8 cellular contexts compared by ENCODE assay signal in genomic region chr11:6480299-6480914, GRCh38. TPM values are rescaled to one million over a fixed set of nuclear protein-coding genes. Genes with fewer than 3 reads are reported as not detected.
DNase-seq lines count a peak whose midpoint lies in the region; ATAC-seq and TF ChIP-seq lines count a peak whose summit lies in the region.

No MANE protein-coding gene starts in this region.

- H3K36me3 ChIP-seq in Caco-2 (ENCODE audit: control insufficient read depth, insufficient read depth, low read length) (peaks cover 10% of the 10 kb centered on the region; the same call in 1 of the 2 replicates), Panc1 (ENCODE audit: control insufficient read depth, insufficient read depth, low read length) (peaks cover 18% of the 10 kb centered on the region), esophagus (ENCODE audit: control insufficient read depth in 2 of 2, insufficient read depth in 2 of 2, low read length in 1 of 2) (peaks cover 10 to 24% of the 10 kb centered on the region in 2 donors), ovary (no peaks in the 10 kb centered on the region)

- H3K9me3 ChIP-seq in Caco-2 = no peaks in the 10 kb centered on the region
- no peaks in the 10 kb centered on the region for H3K9me3 ChIP-seq in Panc1 (ENCODE audit: control insufficient read depth, insufficient read depth, low read depth, low read length)
- no peaks in the 10 kb centered on the region for H3K9me3 ChIP-seq in esophagus (ENCODE audit: control insufficient read depth in 2 of 2, insufficient read depth in 1 of 2, low read depth in 1 of 2, low read length in 1 of 2)
- no peaks in the 10 kb centered on the region for H3K9me3 ChIP-seq in ovary

- peaks cover 82% of the 10 kb centered on the region for H3K36me3 Mint-ChIP-seq in Caco-2 (ENCODE audit: insufficient read depth, unreplicated experiment)

- no peak for ATAC-seq in Panc1

- H3K4me1 ChIP-seq in Caco-2 (peaks cover 42% of the 10 kb centered on the region), Panc1 (ENCODE audit: control insufficient read depth, insufficient read depth, low read length) (peaks cover 24% of the 10 kb centered on the region), esophagus (ENCODE audit: control insufficient read depth in 2 of 2, insufficient read depth in 2 of 2, low read length in 1 of 2) (peaks cover 6 to 9% of the 10 kb centered on the region in 2 donors), ovary (ENCODE audit: insufficient read depth) (peaks cover 9% of the 10 kb centered on the region)

- WGBS in esophagus, 2 donors = 45 to 59% methylated on average over 9 of the region's 9 CpGs
- 42 to 54% (median 53%) methylated on average over 9 of the region's 9 CpGs for WGBS in ovary, 3 donors

- no peaks in the 10 kb centered on the region for H3K27me3 Mint-ChIP-seq in Caco-2 (ENCODE audit: insufficient read depth, unreplicated experiment)

- POLR2A ChIA-PET in Caco-2 (lab: Charles Lee) = interaction anchor here (1.0 to 1.8 kb wide), 2 partner anchors 90 to 131 kb away, joined by 6 to 17 read pairs; partner anchors contain the start of genes SMPD1 and TAF10
- POLR2A ChIA-PET in Panc1 (lab: Charles Lee) = no interaction called here

- no peak for TF ChIP-seq CTCF in Caco-2 (IDR thresholded peaks at IDR 0.05; ENCODE audit: insufficient read depth in 1 of 2, low read depth in 1 of 2, low read length in 1 of 2, severe bottlenecking in 1 of 2, unreplicated experiment in 1 of 2)
- TF ChIP-seq CTCF in Panc1 (IDR thresholded peaks at IDR 0.05) = no peak
- no peak for TF ChIP-seq CTCF in ovary (IDR thresholded peaks at IDR 0.05)

- no peak for TF ChIP-seq POLR2A in ovary (IDR thresholded peaks at IDR 0.05)

- H3K27ac ChIP-seq in Panc1 (ENCODE audit: low read length) = peak overlapping the region; percentile 92
- peak overlapping the region; percentile 91 to 96 for H3K27ac ChIP-seq in esophagus (ENCODE audit: low read depth in 2 of 2, low read length in 1 of 2)
- H3K27ac ChIP-seq in ovary = peak overlapping the region; percentile 63 to 90

- no peaks in the 10 kb centered on the region for H3K9me3 Mint-ChIP-seq in Caco-2 (ENCODE audit: unreplicated experiment)

- peaks cover 32% of the 10 kb centered on the region for H3K4me1 Mint-ChIP-seq in Caco-2 (ENCODE audit: low read depth, unreplicated experiment)

- TF ChIP-seq EP300 in ovary (IDR thresholded peaks at IDR 0.05) = no peak

- TSS peak; percentile 49 for BruUV-seq in Caco-2 (replicated peaks; lab: Mats Ljungman, UMichigan)
- BruUV-seq in Panc1 (replicated peaks; lab: Mats Ljungman, UMichigan) = TSS peak; percentile 82

- H3K27ac Mint-ChIP-seq in Caco-2 (ENCODE audit: unreplicated experiment) = peak overlapping the region; percentile 99

- H3K27me3 ChIP-seq in Caco-2 (replicated peaks; ENCODE audit: control insufficient read depth, insufficient read depth, low read length) = no peaks in the 10 kb centered on the region
- H3K27me3 ChIP-seq in Panc1 (ENCODE audit: control insufficient read depth, insufficient read depth, low read length) = no peaks in the 10 kb centered on the region
- H3K27me3 ChIP-seq in esophagus (ENCODE audit: control insufficient read depth in 1 of 2, insufficient read depth in 2 of 2, low read length in 2 of 2) = no peaks in the 10 kb centered on the region
- no peaks in the 10 kb centered on the region for H3K27me3 ChIP-seq in ovary

- DNase-seq in Caco-2 = no peak
- DNase-seq in Panc1 (ENCODE audit: low read depth, low spot score) = no peak
- peak in 1 of 5 donors; percentile 14 for DNase-seq in ovary
- DNase-seq in midbrain (lab: John Stamatoyannopoulos, UW) = no peak
- no peak for DNase-seq in NK-92 treated with Interleukin-12 subunit alpha and Interleukin-12 subunit beta, amount 100 ng/mL, for 24 hours (lab: John Stamatoyannopoulos, UW)
- DNase-seq in DMS53 treated with DMSO at 0.1 percent for 48 hours (lab: John Stamatoyannopoulos, UW; ENCODE audit: unreplicated experiment) = no peak
- DNase-seq in iPS-NIHi11 (ENCODE audit: low spot score) = no peak

- H3K4me3 ChIP-seq in Caco-2 (ENCODE audit: low read depth, low read length) = peak overlapping the region; percentile 88
- H3K4me3 ChIP-seq in Panc1 (ENCODE audit: low read depth in 2 of 2, low read length in 2 of 2) = peak overlapping the region; percentile 76 to 98
- H3K4me3 ChIP-seq in esophagus (ENCODE audit: low read depth in 1 of 2, low read length in 2 of 2) = peak overlapping the region; percentile 81 to 83
- H3K4me3 ChIP-seq in ovary = peak overlapping the region; percentile 67

- in situ Hi-C loops in Panc1 (cut with HindIII; ENCODE audit: low pct_unique_long_range_greater_than_20kb, low sequenced_read_pairs) = no loop called here

- H3K4me3 Mint-ChIP-seq in Caco-2 (ENCODE audit: unreplicated experiment) = peak overlapping the region; percentile 97

- CTCF ChIA-PET in Caco-2 (lab: Charles Lee) (interaction anchor here (1.0 kb wide), 1 partner anchor 91 kb away, joined by 4 read pairs; no protein-coding TSS in a partner anchor), Panc1 (lab: Charles Lee) (no interaction called here)

- intact Hi-C loops in Caco-2 (cut with micrococcal nuclease; ENCODE audit: unreplicated experiment) (loop anchor here (5.0 kb wide), 1 partner anchor 248 kb away; the partner anchor contains the start of gene FHIP1B), Panc1 (cut with micrococcal nuclease; ENCODE audit: unreplicated experiment) (no loop called here), ovary (cut with DNase I) (loop anchor here in 1 of 4 donors (5.0 kb wide), 1 partner anchor 137 kb away; the partner anchor contains the start of gene TPP1)

RNA-seq across cellular contexts. Expression of gene ARFIP2, which starts 0.7 kb away (rescaled TPM):
- 94.6 and 100 TPM in 2 replicates for total RNA-seq in Caco-2 (2022)
- total RNA-seq in Panc1 (2021; ENCODE audit: unreplicated experiment) = 116 TPM
- 135 TPM for polyA plus RNA-seq in Panc1 (2012; ENCODE audit: insufficient read length)
- 10 to 100 TPM; 29.3 to 42.5 TPM for polyA plus RNA-seq in esophagus
- total RNA-seq in ovary = 10 to 100 TPM; 43.6 to 70.4 (median 49.5) TPM
- polyA plus RNA-seq in ovary = 10 to 100 TPM; 35.8 to 37.8 TPM

RNA-seq across cellular contexts. Expression of gene TIMM10B, which starts 0.9 kb away (rescaled TPM):
- 52.4 and 53.1 TPM in 2 replicates for total RNA-seq in Caco-2 (2022)
- total RNA-seq in Panc1 (2021; ENCODE audit: unreplicated experiment) = 63.8 TPM
- polyA plus RNA-seq in Panc1 (2012; ENCODE audit: insufficient read length) = 48.5 TPM
- polyA plus RNA-seq in esophagus = 10 to 100 TPM in 1 of 2 donors, 1 to 10 TPM in 1; 7.9 to 15.9 TPM
- total RNA-seq in ovary = 10 to 100 TPM; 21.8 to 64.7 (median 38.4) TPM
- polyA plus RNA-seq in ovary = 10 to 100 TPM; 19.4 to 52.1 TPM

RNA-seq across cellular contexts. Expression of gene TRIM3, which starts 6.7 kb away (rescaled TPM):
- 28.0 and 33.4 TPM in 2 replicates for total RNA-seq in Caco-2 (2022)
- total RNA-seq in Panc1 (2021; ENCODE audit: unreplicated experiment) = 35.4 TPM
- polyA plus RNA-seq in Panc1 (2012; ENCODE audit: insufficient read length) = 43.6 TPM
- 1 to 10 TPM; 7.5 to 7.6 TPM for polyA plus RNA-seq in esophagus
- total RNA-seq in ovary = 10 to 100 TPM in 6 of 7 donors, 1 to 10 TPM in 1; 9.7 to 27.4 (median 19.7) TPM
- polyA plus RNA-seq in ovary = 10 to 100 TPM; 13.6 to 14.7 TPM

RNA-seq across cellular contexts. Expression of gene DNHD1, which starts 16.7 kb away (rescaled TPM):
- total RNA-seq in Caco-2 (2022) (5.7 and 6.7 TPM in 2 replicates), Panc1 (2021; ENCODE audit: unreplicated experiment) (10.6 TPM), ovary (10 to 100 TPM in 3 of 7 donors, 1 to 10 TPM in 4; 7.5 to 27.6 (median 9.3) TPM)
- 6.0 TPM for polyA plus RNA-seq in Panc1 (2012; ENCODE audit: insufficient read length)
- polyA plus RNA-seq in esophagus (1 to 10 TPM; 2.0 to 7.2 TPM), ovary (1 to 10 TPM; 4.0 to 4.5 TPM)

RNA-seq across cellular contexts. Expression of gene HPX, which starts 39.6 kb away (rescaled TPM):
- total RNA-seq in Caco-2 (2022) (10.7 and 10.9 TPM in 2 replicates), Panc1 (2021; ENCODE audit: unreplicated experiment) (1.0 TPM), ovary (1 to 10 TPM in 5 of 7 donors, under 1 TPM in 2; 0.46 to 4.1 (median 2.4) TPM)
- 0.22 TPM for polyA plus RNA-seq in Panc1 (2012; ENCODE audit: insufficient read length)
- polyA plus RNA-seq in esophagus (under 1 TPM; 0.26 to 0.55 TPM), ovary (1 to 10 TPM in 1 of 2 donors, under 1 TPM in 1; 0.48 to 1.1 TPM)
